Comparison of ENCODE assay signal across 22 cellular contexts in genomic region chr22:29260601-29261315, GRCh38. TPM values are rescaled to one million over a fixed set of nuclear protein-coding genes. Genes with fewer than 3 reads are reported as not detected.
DNase-seq lines count a peak whose midpoint lies in the region; ATAC-seq and TF ChIP-seq lines count a peak whose summit lies in the region.
"Had no signal": no experiment of that assay in that cellular context is flagged by ENCODE, and none has a peak within 500 bp of the region (broad histone marks: within the 10 kb centered on the region; RNA-seq: fewer than 3 reads in every experiment).

No MANE protein-coding gene starts in this region.

- H3K27ac ChIP-seq in GM23248, result no peak overlapping the region
- H3K27ac ChIP-seq in psoas muscle, result no peak overlapping the region
- H3K27ac ChIP-seq: cardiac muscle cell, tibial artery had no signal

- no peak for TF ChIP-seq CTCF in psoas muscle (IDR thresholded peaks at IDR 0.05)

- H3K9ac ChIP-seq in GM23248, result no peak overlapping the region

- TF ChIP-seq POLR2A in erythroblast (IDR thresholded peaks at IDR 0.05; ENCODE audit: low read length), result peak; percentile 45

- H3K9me3 ChIP-seq in GM23248 (ENCODE audit: low read depth), result no peaks in the 10 kb centered on the region
- no peaks in the 10 kb centered on the region for H3K9me3 ChIP-seq in psoas muscle
- H3K9me3 ChIP-seq: tibial artery had no signal

- H3K4me3 ChIP-seq in GM23248, result no peak overlapping the region
- no peak overlapping the region for H3K4me3 ChIP-seq in psoas muscle
- H3K4me3 ChIP-seq: cardiac muscle cell, tibial artery had no signal

- in situ Hi-C loops in GM23248 (cut with MboI), result no loop called here

- H3K9me2 ChIP-seq in GM23248 (ENCODE audit: insufficient read depth), result no peaks in the 10 kb centered on the region

- no peaks in the 10 kb centered on the region for H4K20me1 ChIP-seq in GM23248 (ENCODE audit: insufficient read depth)

- intact Hi-C loops in psoas muscle (cut with DNase I), result no loop called here

- H3K79me2 ChIP-seq in GM23248 (ENCODE audit: insufficient read depth), result no peaks in the 10 kb centered on the region

- ATAC-seq in psoas muscle, result peak in 3 of 4 donors; percentile 18 to 32 (median 21)
- no peak for ATAC-seq in GM21447 (IDR thresholded peaks at IDR 0.05; ENCODE audit: unreplicated experiment)
- ATAC-seq: activated naive CD4-positive, alpha-beta T cell treated with anti-CD3 and anti-CD28 coated beads, Interleukin-2, amount 50 U/mL, for 72 hours had no signal

- no peaks in the 10 kb centered on the region for H3F3A ChIP-seq in GM23248 (ENCODE audit: insufficient read depth)

- H3K4me1 ChIP-seq in GM23248 (ENCODE audit: insufficient read depth) (no peaks in the 10 kb centered on the region), psoas muscle (peaks cover 12% of the 10 kb centered on the region)

- H3K4me2 ChIP-seq in GM23248 (ENCODE audit: unreplicated experiment), result no peak overlapping the region

- peak; percentile 7 for DNase-seq in GM23248
- peak; percentile 23 for DNase-seq in LHCN-M2 (ENCODE audit: low read depth)
- DNase-seq in erythroblast (lab: John Stamatoyannopoulos, UW), result no peak
- no peak for DNase-seq in psoas muscle
- no peak for DNase-seq in NOMO-1 (lab: John Stamatoyannopoulos, UW; ENCODE audit: unreplicated experiment in 2 of 2)
- no peak for DNase-seq in HUDEP-2 (lab: John Stamatoyannopoulos, UW; ENCODE audit: unreplicated experiment in 76 of 76)
- DNase-seq: activated B cell treated with CpG ODN at 0.5 μM for 24 hours; activated CD8-positive, alpha-beta memory T cell treated with anti-CD3 and anti-CD28 coated beads, Interleukin-2, amount 50 U/mL, for 4 hours; aorta; mammary epithelial cell; NCI-H1105 treated with DMSO at 0.1 percent for 48 hours; NCI-H2081; NCI-H226; NCI-H748 treated with DMSO at 0.1 percent for 48 hours; stimulated activated CD4-positive, alpha-beta T cell treated with anti-CD3 and anti-CD28 coated beads, Interleukin-4, amount 100 ng/mL, for 24 hours; stimulated activated naive CD4-positive, alpha-beta T cell treated with Interleukin-2 at 50 U/mL for 16 hours; SW 1271; T1000 had no signal

- no peaks in the 10 kb centered on the region for H3K27me3 ChIP-seq in GM23248 (replicated peaks; ENCODE audit: insufficient read depth)
- H3K27me3 ChIP-seq in psoas muscle (ENCODE audit: insufficient read depth in 3 of 3, low read length in 2 of 3), result no peaks in the 10 kb centered on the region
- H3K27me3 ChIP-seq: cardiac muscle cell, tibial artery had no signal

- WGBS in GM23248 (ENCODE audit: low coverage in 1 of 2, low lambda C conversion rate in 2 of 2, missing lambda C conversion rate in 2 of 2), 2 experiments, result 81 to 83% methylated on average over 17 of the region's 17 CpGs
- WGBS in psoas muscle, 3 donors, result 59 to 75% (median 68%) methylated on average over 15 to 17 of the region's 17 CpGs

- H3K36me3 ChIP-seq in GM23248 (ENCODE audit: low read depth), result no peaks in the 10 kb centered on the region
- peaks cover 0 to 40% of the 10 kb centered on the region in 2 donors for H3K36me3 ChIP-seq in psoas muscle (ENCODE audit: insufficient read depth in 1 of 2, low read depth in 1 of 2)

- H2AFZ ChIP-seq in GM23248, result no peak overlapping the region

RNA-seq across cellular contexts. Expression of gene RHBDD3, which starts 7.0 kb away (rescaled TPM):
- total RNA-seq in GM23248 (2014; rRNA removed; shearing (Covaris generic)), result 37.3 and 43.5 TPM in 2 replicates
- polyA plus RNA-seq in GM23248 (2016; fragmentation: Nextera tagmentation; extraction: Ambion mirVana), result 28.8 and 31.4 TPM in 2 replicates
- 36.9 and 43.5 TPM in 2 replicates for total RNA-seq in LHCN-M2 (2014; rRNA removed)
- 19.9 TPM for polyA plus RNA-seq in LHCN-M2 (2012)
- total RNA-seq in psoas muscle, result 10 to 100 TPM; 10.6 to 26.7 (median 16.2) TPM
- 10 to 100 TPM; 20.3 to 36.5 (median 32.4) TPM for polyA plus RNA-seq in psoas muscle

RNA-seq across cellular contexts. Expression of gene EWSR1, which starts 7.3 kb away (rescaled TPM):
- total RNA-seq in GM23248 (2014; rRNA removed; shearing (Covaris generic)), result 154 and 190 TPM in 2 replicates
- 198 and 210 TPM in 2 replicates for polyA plus RNA-seq in GM23248 (2016; fragmentation: Nextera tagmentation; extraction: Ambion mirVana)
- 262 and 297 TPM in 2 replicates for total RNA-seq in LHCN-M2 (2014; rRNA removed)
- 213 TPM for polyA plus RNA-seq in LHCN-M2 (2012)
- total RNA-seq in psoas muscle, result 100 to 1,000 TPM in 3 of 4 donors, 10 to 100 TPM in 1; 78.5 to 230 (median 156) TPM
- polyA plus RNA-seq in psoas muscle, result 100 to 1,000 TPM; 108 to 152 (median 127) TPM

RNA-seq across cellular contexts. Expression of gene GAS2L1, which starts 45.7 kb away (rescaled TPM):
- 23.7 and 26.3 TPM in 2 replicates for total RNA-seq in GM23248 (2014; rRNA removed; shearing (Covaris generic))
- 21.2 and 22.7 TPM in 2 replicates for polyA plus RNA-seq in GM23248 (2016; fragmentation: Nextera tagmentation; extraction: Ambion mirVana)
- total RNA-seq in LHCN-M2 (2014; rRNA removed), result 33.3 and 47.1 TPM in 2 replicates
- polyA plus RNA-seq in LHCN-M2 (2012), result 26.7 TPM
- 1 to 10 TPM; 4.6 to 7.1 (median 5.7) TPM for total RNA-seq in psoas muscle
- 10 to 100 TPM in 1 of 3 donors, 1 to 10 TPM in 2; 5.0 to 19.8 (median 5.1) TPM for polyA plus RNA-seq in psoas muscle
- total RNA-seq: activated B cell treated with CpG ODN at 0.5 μM for 24 hours had no signal

RNA-seq across cellular contexts. Expression of gene RASL10A, which starts 54.7 kb away (rescaled TPM):
- not detected in 2 replicates for total RNA-seq in GM23248 (2014; rRNA removed; shearing (Covaris generic))
- polyA plus RNA-seq in GM23248 (2016; fragmentation: Nextera tagmentation; extraction: Ambion mirVana), result 0.13 and 0.20 TPM in 2 replicates
- total RNA-seq in LHCN-M2 (2014; rRNA removed), result 0.06 TPM in 1 of 2 replicates, not detected in the other
- not detected for polyA plus RNA-seq in LHCN-M2 (2012)
- total RNA-seq in psoas muscle, result 1 to 10 TPM in 2 of 4 donors, under 1 TPM in 2; 0.61 to 1.2 (median 0.95) TPM
- 1 to 10 TPM in 1 of 3 donors, under 1 TPM in 2; 0.32 to 3.3 (median 0.80) TPM for polyA plus RNA-seq in psoas muscle
- polyA plus RNA-seq: mammary epithelial cell had no signal

RNA-seq across cellular contexts. Expression of gene EMID1, which starts 55.1 kb away (rescaled TPM):
- total RNA-seq in GM23248 (2014; rRNA removed; shearing (Covaris generic)), result not detected in 2 replicates
- polyA plus RNA-seq in GM23248 (2016; fragmentation: Nextera tagmentation; extraction: Ambion mirVana) (not detected in 2 replicates), psoas muscle (under 1 TPM; 0.13 to 0.59 (median 0.58) TPM)
- total RNA-seq in LHCN-M2 (2014; rRNA removed) (0.29 TPM in 1 of 2 replicates, not detected in the other), psoas muscle (1 to 10 TPM in 2 of 4 donors, under 1 TPM in 2; 0.34 to 1.3 (median 0.73) TPM)
- not detected for polyA plus RNA-seq in LHCN-M2 (2012)
- total RNA-seq: activated B cell treated with CpG ODN at 0.5 μM for 24 hours had no signal
- polyA plus RNA-seq: mammary epithelial cell had no signal

Comparison
In these comparisons a context has a peak if more than half of its experiments do, and no peak if none do; other contexts are left out.
1. DNase-seq: peak in GM23248 (single experiment) and LHCN-M2 (single experiment); none in erythroblast (0 of 2), psoas muscle (0 of 2), NOMO-1 (0 of 2) and HUDEP-2 (0 of 76).